ENCODE assay signal across 3 cellular contexts in genomic region chr11:120020486-120020885, GRCh38.
"Had no signal": no experiment of that assay in that cellular context is flagged by ENCODE, and none has a peak within 500 bp of the region (broad histone marks: within the 10 kb centered on the region; RNA-seq: fewer than 3 reads in every experiment).

No MANE protein-coding gene starts in this region.

- ATAC-seq: GM12878 had no signal

- DNase-seq: GDM1, GF-D8 had no signal

- H3K4me3 ChIP-seq: GM12878 had no signal
